In the genomic region with DNA sequence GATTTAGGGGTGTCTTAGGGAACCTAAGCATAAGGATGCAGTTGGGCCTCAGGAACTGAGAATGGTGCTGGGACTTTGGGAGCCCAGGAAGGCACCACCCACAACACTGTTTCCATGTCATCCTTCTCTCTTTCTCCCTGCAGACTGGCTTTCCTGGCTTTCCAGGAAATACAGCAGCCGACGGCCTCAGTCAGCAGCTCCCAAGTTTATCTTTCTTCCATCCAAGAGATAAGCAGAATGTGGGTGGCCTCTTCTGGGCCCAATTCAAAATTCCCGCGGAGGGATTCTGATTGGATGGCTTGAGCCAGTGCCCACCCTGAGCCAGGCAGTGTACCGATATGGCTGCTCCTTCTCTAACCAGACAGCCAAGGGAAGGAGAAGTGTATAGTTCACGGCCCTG, we compare ENCODE assay signal across 2 cellular contexts.
TF ChIP-seq lines count a peak whose summit lies in the region.

No MANE protein-coding gene starts in this region.

TF ChIP-seq in IMR-90, 13 proteins besides CTCF, POLR2A, EP300 and RAD21:
- TF ChIP-seq MXI1 (IDR thresholded peaks at IDR 0.05; ENCODE audit: borderline replicate concordance, low read depth, low read length) (peak; percentile 35; the same call in 1 of the 2 replicates), BHLHE40 (IDR thresholded peaks at IDR 0.05; ENCODE audit: low read depth, low read length) (no peak)

TF ChIP-seq in K562, 482 proteins besides CTCF, POLR2A, EP300 and RAD21:
- no peak for TF ChIP-seq ZNF699 (CRISPR knock-in tag; IDR thresholded peaks at IDR 0.05; ENCODE audit: insufficient replicate concordance)
- TF ChIP-seq ZNF436 (CRISPR knock-in tag; IDR thresholded peaks at IDR 0.05), result no peak
- no peak for TF ChIP-seq ILK (tag; IDR thresholded peaks at IDR 0.05; ENCODE audit: borderline replicate concordance, low read depth)
- TF ChIP-seq TAL1 (IDR thresholded peaks at IDR 0.05), result no peak
- TF ChIP-seq ATF2 (CRISPR knock-in tag; IDR thresholded peaks at IDR 0.05), result no peak
- TF ChIP-seq SMC3 (conservative IDR thresholded peaks at IDR 0.05; ENCODE audit: insufficient read depth, low read depth, low read length), result no peak
- no peak for TF ChIP-seq SMARCA5 (IDR thresholded peaks at IDR 0.05)
- peak; percentile 33 for TF ChIP-seq NFYB (IDR thresholded peaks at IDR 0.05; ENCODE audit: extremely low read depth, insufficient read length)
- TF ChIP-seq THAP7 (CRISPR knock-in tag; IDR thresholded peaks at IDR 0.05), result no peak
- TF ChIP-seq FOXM1 (IDR thresholded peaks at IDR 0.05; ENCODE audit: low read depth), result peak; percentile 59; the same call in 1 of the 2 replicates
- TF ChIP-seq FOXM1 (CRISPR knock-in tag; IDR thresholded peaks at IDR 0.05; ENCODE audit: low read depth), result no peak
- no peak for TF ChIP-seq ARNT (IDR thresholded peaks at IDR 0.05)
- TF ChIP-seq, protein P1, sequence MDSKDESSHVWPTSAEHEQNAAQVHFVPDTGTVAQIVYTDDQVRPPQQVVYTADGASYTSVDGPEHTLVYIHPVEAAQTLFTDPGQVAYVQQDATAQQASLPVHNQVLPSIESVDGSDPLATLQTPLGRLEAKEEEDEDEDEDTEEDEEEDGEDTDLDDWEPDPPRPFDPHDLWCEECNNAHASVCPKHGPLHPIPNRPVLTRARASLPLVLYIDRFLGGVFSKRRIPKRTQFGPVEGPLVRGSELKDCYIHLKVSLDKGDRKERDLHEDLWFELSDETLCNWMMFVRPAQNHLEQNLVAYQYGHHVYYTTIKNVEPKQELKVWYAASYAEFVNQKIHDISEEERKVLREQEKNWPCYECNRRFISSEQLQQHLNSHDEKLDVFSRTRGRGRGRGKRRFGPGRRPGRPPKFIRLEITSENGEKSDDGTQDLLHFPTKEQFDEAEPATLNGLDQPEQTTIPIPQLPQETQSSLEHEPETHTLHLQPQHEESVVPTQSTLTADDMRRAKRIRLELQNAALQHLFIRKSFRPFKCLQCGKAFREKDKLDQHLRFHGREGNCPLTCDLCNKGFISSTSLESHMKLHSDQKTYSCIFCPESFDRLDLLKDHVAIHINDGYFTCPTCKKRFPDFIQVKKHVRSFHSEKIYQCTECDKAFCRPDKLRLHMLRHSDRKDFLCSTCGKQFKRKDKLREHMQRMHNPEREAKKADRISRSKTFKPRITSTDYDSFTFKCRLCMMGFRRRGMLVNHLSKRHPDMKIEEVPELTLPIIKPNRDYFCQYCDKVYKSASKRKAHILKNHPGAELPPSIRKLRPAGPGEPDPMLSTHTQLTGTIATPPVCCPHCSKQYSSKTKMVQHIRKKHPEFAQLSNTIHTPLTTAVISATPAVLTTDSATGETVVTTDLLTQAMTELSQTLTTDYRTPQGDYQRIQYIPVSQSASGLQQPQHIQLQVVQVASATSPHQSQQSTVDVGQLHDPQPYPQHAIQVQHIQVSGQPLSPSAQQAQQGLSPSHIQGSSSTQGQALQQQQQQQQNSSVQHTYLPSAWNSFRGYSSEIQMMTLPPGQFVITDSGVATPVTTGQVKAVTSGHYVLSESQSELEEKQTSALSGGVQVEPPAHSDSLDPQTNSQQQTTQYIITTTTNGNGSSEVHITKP (IDR thresholded peaks at IDR 0.05; ENCODE audit: partially characterized antibody), result peak; percentile 20
- TF ChIP-seq ZBTB43 (CRISPR knock-in tag; IDR thresholded peaks at IDR 0.05), result no peak
- no peak for TF ChIP-seq ZBTB17 (CRISPR knock-in tag; IDR thresholded peaks at IDR 0.05)
- peak; percentile 2 for TF ChIP-seq MEIS2 (IDR thresholded peaks at IDR 0.05; ENCODE audit: partially characterized antibody)
- TF ChIP-seq CTBP1 (IDR thresholded peaks at IDR 0.05; ENCODE audit: borderline replicate concordance), result 0 out of 2 replicates have a peak, but pooled peaks have one; percentile 16
- TF ChIP-seq HDAC1 (IDR thresholded peaks at IDR 0.05), result no peak
- TF ChIP-seq NFIC (IDR thresholded peaks at IDR 0.05), result no peak
- TF ChIP-seq ARHGAP35 (IDR thresholded peaks at IDR 0.05; ENCODE audit: partially characterized antibody), result no peak
- no peak for TF ChIP-seq ETS2 (tag; IDR thresholded peaks at IDR 0.05; ENCODE audit: borderline replicate concordance, poor library complexity, severe bottlenecking)
- no peak for TF ChIP-seq GABPA (tag; conservative IDR thresholded peaks at IDR 0.05; ENCODE audit: low read depth)
- TF ChIP-seq U2AF1 (optimal IDR thresholded peaks at IDR 0.05; ENCODE audit: low read depth, low read length), result no peak
- no peak for TF ChIP-seq PML (IDR thresholded peaks at IDR 0.05; ENCODE audit: low read length)
- no peak for TF ChIP-seq ZNF239 (CRISPR knock-in tag; IDR thresholded peaks at IDR 0.05)
- TF ChIP-seq, protein P2, sequence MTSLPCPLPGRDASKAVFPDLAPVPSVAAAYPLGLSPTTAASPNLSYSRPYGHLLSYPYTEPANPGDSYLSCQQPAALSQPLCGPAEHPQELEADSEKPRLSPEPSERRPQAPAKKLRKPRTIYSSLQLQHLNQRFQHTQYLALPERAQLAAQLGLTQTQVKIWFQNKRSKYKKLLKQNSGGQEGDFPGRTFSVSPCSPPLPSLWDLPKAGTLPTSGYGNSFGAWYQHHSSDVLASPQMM (CRISPR knock-in tag; IDR thresholded peaks at IDR 0.05), result no peak
- TF ChIP-seq TFAM (CRISPR knock-in tag; conservative IDR thresholded peaks at IDR 0.05), result no peak
- TF ChIP-seq EP400 (IDR thresholded peaks at IDR 0.05), result no peak
- TF ChIP-seq CBX5 (IDR thresholded peaks at IDR 0.05; ENCODE audit: borderline replicate concordance, low read depth), result no peak
- no peak for TF ChIP-seq RBM17 (IDR thresholded peaks at IDR 0.05; ENCODE audit: borderline replicate concordance, low read depth, low read length)
- no peak for TF ChIP-seq SRSF7 (optimal IDR thresholded peaks at IDR 0.05; ENCODE audit: low read depth, low read length)
- TF ChIP-seq, protein P3, sequence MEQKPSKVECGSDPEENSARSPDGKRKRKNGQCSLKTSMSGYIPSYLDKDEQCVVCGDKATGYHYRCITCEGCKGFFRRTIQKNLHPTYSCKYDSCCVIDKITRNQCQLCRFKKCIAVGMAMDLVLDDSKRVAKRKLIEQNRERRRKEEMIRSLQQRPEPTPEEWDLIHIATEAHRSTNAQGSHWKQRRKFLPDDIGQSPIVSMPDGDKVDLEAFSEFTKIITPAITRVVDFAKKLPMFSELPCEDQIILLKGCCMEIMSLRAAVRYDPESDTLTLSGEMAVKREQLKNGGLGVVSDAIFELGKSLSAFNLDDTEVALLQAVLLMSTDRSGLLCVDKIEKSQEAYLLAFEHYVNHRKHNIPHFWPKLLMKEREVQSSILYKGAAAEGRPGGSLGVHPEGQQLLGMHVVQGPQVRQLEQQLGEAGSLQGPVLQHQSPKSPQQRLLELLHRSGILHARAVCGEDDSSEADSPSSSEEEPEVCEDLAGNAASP (IDR thresholded peaks at IDR 0.05), result no peak
- TF ChIP-seq CSDE1 (IDR thresholded peaks at IDR 0.05), result no peak
- TF ChIP-seq TAF7 (tag; IDR thresholded peaks at IDR 0.05), result no peak
- TF ChIP-seq FUS (optimal IDR thresholded peaks at IDR 0.05; ENCODE audit: low read depth, low read length), result no peak
- no peak for TF ChIP-seq IRF2 (CRISPR knock-in tag; IDR thresholded peaks at IDR 0.05)
- no peak for TF ChIP-seq CREB1 (IDR thresholded peaks at IDR 0.05)
- TF ChIP-seq CREB1 (CRISPR knock-in tag; IDR thresholded peaks at IDR 0.05), result no peak
- TF ChIP-seq DPF2 (IDR thresholded peaks at IDR 0.05), result 0 out of 2 replicates have a peak, but pooled peaks have one; percentile 13
